8 cellular contexts compared by ENCODE assay signal in the genomic region with DNA sequence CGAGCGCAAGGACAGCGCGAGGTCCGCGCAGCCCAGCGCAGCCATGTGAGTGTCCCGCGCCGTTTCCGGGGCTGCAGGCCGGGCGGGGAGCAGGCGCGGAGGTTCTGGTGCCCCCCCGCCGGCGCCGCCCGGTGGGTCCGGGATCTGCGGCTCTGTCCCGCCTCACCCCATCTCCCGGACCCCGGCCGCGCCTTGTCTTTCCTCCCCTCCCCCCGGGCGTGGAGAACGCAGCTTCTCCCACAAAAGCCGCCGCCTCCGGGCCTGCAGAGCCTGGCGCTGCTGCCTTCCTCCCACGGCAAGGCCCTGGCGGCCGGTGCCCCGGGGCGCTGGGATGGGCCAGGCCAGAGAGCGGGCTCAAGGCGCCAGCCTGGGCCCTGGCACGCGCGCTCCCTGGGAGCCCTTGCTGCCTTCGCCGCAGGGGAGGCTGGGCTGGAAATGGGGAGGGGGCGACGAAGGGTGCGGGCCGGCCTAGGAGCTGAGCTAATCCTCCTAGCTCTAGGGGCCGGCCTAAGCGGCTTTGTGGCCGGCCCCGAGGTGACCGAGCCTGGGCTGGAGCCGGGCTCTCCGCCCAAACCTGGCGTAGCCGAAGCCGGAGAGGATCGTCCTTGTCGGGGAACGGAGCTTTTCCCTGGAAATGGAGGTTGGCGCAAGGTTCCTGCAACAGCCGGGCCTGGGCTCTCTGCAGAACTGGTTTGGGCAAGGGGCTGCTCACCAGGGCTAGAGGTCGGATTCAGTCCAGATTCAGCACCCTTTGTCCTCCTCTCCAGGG. TPM values are rescaled to one million over a fixed set of nuclear protein-coding genes. Genes with fewer than 3 reads are reported as not detected.
DNase-seq lines count a peak whose midpoint lies in the region; ATAC-seq, FAIRE-seq and TF ChIP-seq lines count a peak whose summit lies in the region.

No MANE protein-coding gene starts in this region.

- ATAC-seq in HG02571 (IDR thresholded peaks at IDR 0.05; ENCODE audit: unreplicated experiment) (no peak), HG02938 (IDR thresholded peaks at IDR 0.05; ENCODE audit: unreplicated experiment) (no peak)

- H3K4me1 ChIP-seq in Peyer's patch = peaks cover 0 to 25% (median 9%) of the 10 kb centered on the region in 4 donors
- H3K4me1 ChIP-seq in stomach = peaks cover 15 to 56% (median 52%) of the 10 kb centered on the region in 4 donors

- TF ChIP-seq CTCF in AG04449 (IDR thresholded peaks at IDR 0.05; ENCODE audit: insufficient read depth, low read length, missing control alignments) = no peak
- TF ChIP-seq CTCF in Peyer's patch (IDR thresholded peaks at IDR 0.05) = no peak
- no peak for TF ChIP-seq CTCF in cardiac fibroblast (IDR thresholded peaks at IDR 0.05; ENCODE audit: low read depth, low read length)
- no peak for TF ChIP-seq CTCF in stomach (IDR thresholded peaks at IDR 0.05)

- CTCF ChIA-PET in AG04449 (lab: Yijun Ruan, JAX) = interaction anchor here (0.9 to 25.0 kb wide), 11 partner anchors 8 to 136 kb away, joined by 3 to 605 read pairs (median 10); partner anchors contain the start of genes ACD, ATP6V0D1, C16orf86 and CTCF

- H3K27ac ChIP-seq in Peyer's patch (peak overlapping the region; percentile 76 to 93 (median 82)), stomach (peak overlapping the region; percentile 86 to 93 (median 89))

- POLR2A ChIA-PET in AG04449 (lab: Yijun Ruan, JAX) = interaction anchor here (1.0 to 1.9 kb wide), 5 partner anchors 8 to 138 kb away, joined by 3 to 13 read pairs (median 3); partner anchors contain the start of gene ACD

- H3K27me3 ChIP-seq in Peyer's patch (peaks cover 0 to 14% of the 10 kb centered on the region in 2 donors), stomach (no peaks in the 10 kb centered on the region)

- H3K36me3 ChIP-seq in Peyer's patch (no peaks in the 10 kb centered on the region), stomach (no peaks in the 10 kb centered on the region)

- DNase-seq in AG04449 (ENCODE audit: low read depth, low spot score) (no peak), GM19239 (ENCODE audit: insufficient read length, low spot score) (peak; percentile 55), Peyer's patch (peak in 1 of 3 donors; percentile 64), cardiac fibroblast (ENCODE audit: low read depth in 2 of 2) (peak; percentile 37 to 45), left kidney (ENCODE audit: low read depth, low spot score) (peak; percentile 81), stomach (no peak)

- 0 to 5% (median 1%) methylated on average over 1 to 65 of the region's 66 CpGs for WGBS in stomach, 5 donors

- H3K4me3 ChIP-seq in AG04449 (ENCODE audit: low read depth, low read length) (peak overlapping the region; percentile 73), Peyer's patch (peak overlapping the region; percentile 66 to 78 (median 74)), cardiac fibroblast (replicated peaks in 1 of 2; ENCODE audit: low read depth in 2 of 2, low read length in 2 of 2) (peak overlapping the region; percentile 69 to 79), stomach (peak overlapping the region; percentile 70 to 93 (median 84))

- no peak for FAIRE-seq in GM19239 (lab: Jason Lieb, UNC)

- no peak for TF ChIP-seq POLR2A in Peyer's patch (IDR thresholded peaks at IDR 0.05)
- no peak for TF ChIP-seq POLR2A in stomach (IDR thresholded peaks at IDR 0.05)

- TF ChIP-seq EP300 in stomach (IDR thresholded peaks at IDR 0.05) = no peak

- intact Hi-C loops in stomach (cut with DNase I; ENCODE audit: low total_unique reads) = no loop called here

- H3K9me3 ChIP-seq in Peyer's patch = no peaks in the 10 kb centered on the region
- no peaks in the 10 kb centered on the region for H3K9me3 ChIP-seq in stomach

RNA-seq across cellular contexts. Expression of gene RIPOR1, which starts 0.4 kb away (rescaled TPM):
- 10 to 100 TPM; 10.5 to 70.1 (median 42.5) TPM for total RNA-seq in Peyer's patch
- total RNA-seq in stomach = 100 to 1,000 TPM in 2 of 5 donors, 10 to 100 TPM in 3; 24.0 to 159 (median 38.4) TPM
- polyA plus RNA-seq in stomach = 10 to 100 TPM; 17.2 to 29.5 (median 23.4) TPM

RNA-seq across cellular contexts. Expression of gene CTCF, which starts 33.3 kb away (rescaled TPM):
- total RNA-seq in Peyer's patch (10 to 100 TPM; 35.3 to 59.4 (median 42.7) TPM), stomach (10 to 100 TPM; 29.2 to 47.3 (median 38.8) TPM)
- polyA plus RNA-seq in stomach = 10 to 100 TPM; 15.0 to 19.9 (median 17.9) TPM

RNA-seq across cellular contexts. Expression of gene AGRP, which starts 45.7 kb away (rescaled TPM):
- total RNA-seq in Peyer's patch = not detected
- not detected for total RNA-seq in stomach
- polyA plus RNA-seq in stomach = not detected

RNA-seq across cellular contexts. Expression of gene ATP6V0D1, which starts 48.1 kb away (rescaled TPM):
- 100 to 1,000 TPM; 131 to 223 (median 202) TPM for total RNA-seq in Peyer's patch
- total RNA-seq in stomach = 100 to 1,000 TPM in 1 of 5 donors, 10 to 100 TPM in 4; 23.5 to 102 (median 72.2) TPM
- 100 to 1,000 TPM in 1 of 3 donors, 10 to 100 TPM in 2; 36.5 to 102 (median 57.7) TPM for polyA plus RNA-seq in stomach

Comparison
In these comparisons a context has a peak if more than half of its experiments do, and no peak if none do; other contexts are left out.
1. DNase-seq: peak in GM19239 (single experiment), cardiac fibroblast (2 of 2) and left kidney (single experiment); none in AG04449 (single experiment) and stomach (single experiment).
2. Peak in every context shown above with its lines, with median percentiles within 50 percentile points of each other: H3K4me3 ChIP-seq.